In genomic region chr2:125456851-125457250, GRCh38 we compare ENCODE assay signal across 16 cellular contexts.
A peak's percentile ranks its signal among the peaks of the same experiment; 100 is the strongest.
DNase-seq lines count a peak whose midpoint lies in the region; ATAC-seq and TF ChIP-seq lines count a peak whose summit lies in the region.
"Had no signal": no experiment of that assay in that cellular context is flagged by ENCODE, and none has a peak within 500 bp of the region (broad histone marks: within the 10 kb centered on the region; RNA-seq: fewer than 3 reads in every experiment).

No MANE protein-coding gene starts in this region.

- CTCF ChIA-PET in activated CD4-positive, alpha-beta memory T cell treated with anti-CD3 and anti-CD28 coated beads for 36 hours (lab: Charles Lee), result no interaction called here

- no peak for TF ChIP-seq CTCF in stomach (IDR thresholded peaks at IDR 0.05)

- no peaks in the 10 kb centered on the region for H3K27me3 ChIP-seq in stomach
- H3K27me3 ChIP-seq: SJCRH30 had no signal

- H3K4me1 ChIP-seq in stomach, result no peaks in the 10 kb centered on the region
- H3K4me1 ChIP-seq: A549, HAP-1, SJCRH30 had no signal

- no peak overlapping the region for H3K27ac Mint-ChIP-seq in activated CD4-positive, alpha-beta memory T cell treated with anti-CD3 and anti-CD28 coated beads for 36 hours
- H3K27ac Mint-ChIP-seq: T-helper 17 cell had no signal

- no peaks in the 10 kb centered on the region for H3K4me1 Mint-ChIP-seq in activated CD4-positive, alpha-beta memory T cell treated with anti-CD3 and anti-CD28 coated beads for 36 hours (ENCODE audit: low read depth)
- H3K4me1 Mint-ChIP-seq: T-helper 17 cell had no signal

- H3K4me3 Mint-ChIP-seq in activated CD4-positive, alpha-beta memory T cell treated with anti-CD3 and anti-CD28 coated beads for 36 hours, result no peak overlapping the region
- H3K4me3 Mint-ChIP-seq: T-helper 17 cell had no signal

- H3K36me3 Mint-ChIP-seq in activated CD4-positive, alpha-beta memory T cell treated with anti-CD3 and anti-CD28 coated beads for 36 hours, result no peaks in the 10 kb centered on the region

- ATAC-seq in GM18519 (IDR thresholded peaks at IDR 0.05; ENCODE audit: low FRiP score, unreplicated experiment) (no peak), Right ventricle myocardium inferior (no peak)
- ATAC-seq: A549, T-helper 17 cell had no signal

- no peaks in the 10 kb centered on the region for H3K36me3 ChIP-seq in stomach
- H3K36me3 ChIP-seq: HAP-1, SJCRH30 had no signal

- TF ChIP-seq EP300 in stomach (IDR thresholded peaks at IDR 0.05), result no peak

- H3K27ac ChIP-seq in stomach, result no peak overlapping the region
- H3K27ac ChIP-seq: A549, RWPE1, SJCRH30 had no signal

- TF ChIP-seq POLR2A in stomach (IDR thresholded peaks at IDR 0.05), result no peak

- POLR2A ChIA-PET in activated CD4-positive, alpha-beta memory T cell treated with anti-CD3 and anti-CD28 coated beads for 36 hours (lab: Charles Lee), result no interaction called here

- H3K4me3 ChIP-seq in stomach, result no peak overlapping the region
- H3K4me3 ChIP-seq: A549, HAP-1, SJCRH30 had no signal

- no peaks in the 10 kb centered on the region for H3K9me3 ChIP-seq in stomach
- H3K9me3 ChIP-seq: A549, HAP-1, SJCRH30 had no signal

- intact Hi-C loops in activated CD4-positive, alpha-beta memory T cell treated with anti-CD3 and anti-CD28 coated beads for 36 hours (cut with micrococcal nuclease), result no loop called here
- intact Hi-C loops in stomach (cut with DNase I; ENCODE audit: low total_unique reads) (no loop called here), Right ventricle myocardium inferior (cut with DNase I) (no loop called here)

- 56 to 77% (median 62%) methylated on average over 2 of the region's 2 CpGs for WGBS in stomach, 5 donors

- DNase-seq in EH (ENCODE audit: low read depth), result peak; percentile 3
- peak; percentile 73 for DNase-seq in NCI-H2081 treated with DMSO at 0.1 percent for 48 hours (lab: John Stamatoyannopoulos, UW)
- DNase-seq in NCI-H748 treated with DMSO at 0.1 percent for 48 hours (lab: John Stamatoyannopoulos, UW), result peak; percentile 46
- peak; percentile 18 for DNase-seq in left kidney (ENCODE audit: low read depth, low spot score)
- DNase-seq in activated CD4-positive, alpha-beta memory T cell treated with anti-CD3 and anti-CD28 coated beads for 36 hours, result no peak
- DNase-seq in stomach, result no peak
- no peak for DNase-seq in Right ventricle myocardium inferior (ENCODE audit: missing footprints)
- DNase-seq: C1 segment of cervical spinal cord, DMS53, NCI-H146, SJCRH30, T-helper 17 cell had no signal

- peaks cover 3% of the 10 kb centered on the region for H3K9me3 Mint-ChIP-seq in activated CD4-positive, alpha-beta memory T cell treated with anti-CD3 and anti-CD28 coated beads for 36 hours

- H3K27me3 Mint-ChIP-seq in activated CD4-positive, alpha-beta memory T cell treated with anti-CD3 and anti-CD28 coated beads for 36 hours, result no peaks in the 10 kb centered on the region
- H3K27me3 Mint-ChIP-seq: T-helper 17 cell had no signal

Comparison
In these comparisons a context has a peak if more than half of its experiments do, and no peak if none do; other contexts are left out.
1. DNase-seq: peak in EH (single experiment), NCI-H2081 treated with DMSO at 0.1 percent for 48 hours (single experiment), NCI-H748 treated with DMSO at 0.1 percent for 48 hours (single experiment) and left kidney (single experiment); none in activated CD4-positive, alpha-beta memory T cell treated with anti-CD3 and anti-CD28 coated beads for 36 hours (single experiment), stomach (single experiment) and Right ventricle myocardium inferior (single experiment).